Comparison of ENCODE assay signal across 31 cellular contexts in the genomic region with DNA sequence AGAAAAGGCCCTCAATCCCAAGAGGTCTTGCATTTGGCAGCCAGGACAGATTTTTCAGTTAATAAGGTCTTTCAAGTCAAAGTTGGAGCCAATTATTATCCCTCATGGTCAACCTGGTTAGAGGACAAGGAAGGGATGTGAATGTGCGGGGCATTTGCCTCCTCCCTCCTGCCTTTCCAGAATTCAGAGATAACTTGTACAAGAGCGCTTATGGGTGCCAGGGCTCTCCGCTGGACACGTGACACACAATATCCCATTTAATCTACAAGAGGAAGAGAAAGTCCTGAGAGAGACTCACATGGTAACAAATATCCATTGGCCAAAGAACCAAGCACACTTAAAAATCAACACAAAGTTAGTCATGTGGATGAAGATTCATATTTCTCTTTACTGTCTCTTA.
"Had no signal": no experiment of that assay in that cellular context is flagged by ENCODE, and none has a peak within 500 bp of the region (broad histone marks: within the 10 kb centered on the region; RNA-seq: fewer than 3 reads in every experiment).

No MANE protein-coding gene starts in this region.

- H3K4me1 ChIP-seq: adrenal gland, body of pancreas, foreskin keratinocyte, gastrocnemius medialis had no signal

- H3K27me3 Mint-ChIP-seq: activated naive CD8-positive, alpha-beta T cell treated with anti-CD3 and anti-CD28 coated beads for 36 hours; activated naive CD8-positive, alpha-beta T cell treated with anti-CD3 and anti-CD28 coated beads, Interleukin-2, amount 50 U/mL, for 24 hours had no signal

- DNase-seq: activated CD4-positive, alpha-beta memory T cell treated with anti-CD3 and anti-CD28 coated beads for 36 hours; activated CD4-positive, alpha-beta T cell treated with anti-CD3 and anti-CD28 coated beads for 36 hours; activated CD4-positive, alpha-beta T cell treated with anti-CD3 and anti-CD28 coated beads, Interleukin-2, amount 10 ng/mL, durations not matched to agents 24 days and 14 days; activated CD4-positive, CD25-positive, alpha-beta regulatory T cell; activated CD4-positive, CD25-positive, alpha-beta regulatory T cell treated with anti-CD3 and anti-CD28 coated beads, Interleukin-2, amount 50 U/mL, for 72 hours; activated CD8-positive, alpha-beta memory T cell treated with anti-CD3 and anti-CD28 coated beads, Interleukin-2, amount 50 U/mL, for 48 hours; activated CD8-positive, alpha-beta T cell treated with anti-CD3 and anti-CD28 coated beads, Interleukin-2, amount 10 ng/mL, durations not matched to agents 7 days and 5 days; activated effector memory CD4-positive, alpha-beta T cell treated with anti-CD3 and anti-CD28 coated beads, Interleukin-2, amount 50 U/mL, for 16 hours; activated naive CD4-positive, alpha-beta T cell treated with anti-CD3 and anti-CD28 coated beads for 36 hours; activated naive CD8-positive, alpha-beta T cell treated with anti-CD3 and anti-CD28 coated beads for 36 hours; activated naive CD8-positive, alpha-beta T cell treated with anti-CD3 and anti-CD28 coated beads, Interleukin-2, amount 50 U/mL, for 24 hours; activated T-cell treated with anti-CD3 and anti-CD28 coated beads for 4 hours; activated T-cell treated with anti-CD3 and anti-CD28 coated beads, Interleukin-2, amount 50 U/mL, for 4 hours; adrenal gland; amygdala; aorta; body of pancreas; dorsolateral prefrontal cortex; effector memory CD4-positive, alpha-beta T cell; erythroblast; foreskin keratinocyte; gastrocnemius medialis; glutamatergic neuron; heart right ventricle; T-helper 2 cell had no signal

- H3K4me3 ChIP-seq: adrenal gland, body of pancreas, coronary artery, dorsolateral prefrontal cortex, esophagus muscularis mucosa, gastrocnemius medialis, heart right ventricle had no signal

- H3K27ac Mint-ChIP-seq: activated CD4-positive, alpha-beta memory T cell treated with anti-CD3 and anti-CD28 coated beads for 36 hours; activated CD4-positive, alpha-beta T cell treated with anti-CD3 and anti-CD28 coated beads for 36 hours; activated CD4-positive, alpha-beta T cell treated with anti-CD3 and anti-CD28 coated beads, Interleukin-2, amount 10 ng/mL, durations not matched to agents 24 days and 14 days; activated CD8-positive, alpha-beta T cell treated with anti-CD3 and anti-CD28 coated beads, Interleukin-2, amount 10 ng/mL, durations not matched to agents 7 days and 5 days; activated naive CD4-positive, alpha-beta T cell treated with anti-CD3 and anti-CD28 coated beads for 36 hours; activated naive CD4-positive, alpha-beta T cell treated with anti-CD3 and anti-CD28 coated beads, Interleukin-2, amount 50 U/mL, for 24 hours; activated naive CD8-positive, alpha-beta T cell treated with anti-CD3 and anti-CD28 coated beads for 36 hours; activated naive CD8-positive, alpha-beta T cell treated with anti-CD3 and anti-CD28 coated beads, Interleukin-2, amount 50 U/mL, for 24 hours; activated T-helper 2 cell treated with anti-CD3 and anti-CD28 coated beads, Interferon-gamma antibody, Interleukin-2, Interleukin-4, amounts not matched to agents 10 μg/mL and 5 μg/mL and 100 μg/mL, durations not matched to agents 14 hours and 24 hours and 36 hours; dendritic cell treated with granulocyte-macrophage colony-stimulating factor and Interleukin-4, amounts not matched to agents 40 ng/mL and 50 ng/mL, for 4 days had no signal

- H3K4me1 Mint-ChIP-seq: activated CD4-positive, alpha-beta T cell treated with anti-CD3 and anti-CD28 coated beads for 36 hours; activated CD4-positive, alpha-beta T cell treated with anti-CD3 and anti-CD28 coated beads, Interleukin-2, amount 10 ng/mL, durations not matched to agents 24 days and 14 days; activated naive CD4-positive, alpha-beta T cell treated with anti-CD3 and anti-CD28 coated beads, Interleukin-2, amount 50 U/mL, for 24 hours; activated naive CD8-positive, alpha-beta T cell treated with anti-CD3 and anti-CD28 coated beads for 36 hours; activated naive CD8-positive, alpha-beta T cell treated with anti-CD3 and anti-CD28 coated beads, Interleukin-2, amount 50 U/mL, for 24 hours; central memory CD8-positive, alpha-beta T cell had no signal

- H3K9me3 Mint-ChIP-seq: activated CD4-positive, alpha-beta T cell treated with anti-CD3 and anti-CD28 coated beads, Interleukin-2, amount 10 ng/mL, durations not matched to agents 24 days and 14 days; activated T-helper 2 cell treated with anti-CD3 and anti-CD28 coated beads, Interferon-gamma antibody, Interleukin-2, Interleukin-4, amounts not matched to agents 10 μg/mL and 5 μg/mL and 100 μg/mL, durations not matched to agents 14 hours and 24 hours and 36 hours; central memory CD8-positive, alpha-beta T cell; dendritic cell treated with granulocyte-macrophage colony-stimulating factor and Interleukin-4, amounts not matched to agents 40 ng/mL and 50 ng/mL, for 4 days had no signal

- H3K36me3 Mint-ChIP-seq: activated CD4-positive, alpha-beta memory T cell treated with anti-CD3 and anti-CD28 coated beads for 36 hours; activated naive CD4-positive, alpha-beta T cell treated with anti-CD3 and anti-CD28 coated beads, Interleukin-2, amount 50 U/mL, for 24 hours; activated naive CD8-positive, alpha-beta T cell treated with anti-CD3 and anti-CD28 coated beads for 36 hours had no signal

- H3K27ac ChIP-seq: adrenal gland, body of pancreas, coronary artery, dorsolateral prefrontal cortex, esophagus muscularis mucosa, foreskin keratinocyte, gastrocnemius medialis had no signal

- H3K4me3 Mint-ChIP-seq: activated CD4-positive, alpha-beta memory T cell treated with anti-CD3 and anti-CD28 coated beads for 36 hours; activated CD4-positive, alpha-beta T cell treated with anti-CD3 and anti-CD28 coated beads for 36 hours; activated CD4-positive, alpha-beta T cell treated with anti-CD3 and anti-CD28 coated beads, Interleukin-2, amount 10 ng/mL, durations not matched to agents 24 days and 14 days; activated CD8-positive, alpha-beta T cell treated with anti-CD3 and anti-CD28 coated beads, Interleukin-2, amount 10 ng/mL, durations not matched to agents 7 days and 5 days; activated naive CD4-positive, alpha-beta T cell treated with anti-CD3 and anti-CD28 coated beads for 36 hours; activated naive CD4-positive, alpha-beta T cell treated with anti-CD3 and anti-CD28 coated beads, Interleukin-2, amount 50 U/mL, for 24 hours; activated naive CD8-positive, alpha-beta T cell treated with anti-CD3 and anti-CD28 coated beads for 36 hours; activated naive CD8-positive, alpha-beta T cell treated with anti-CD3 and anti-CD28 coated beads, Interleukin-2, amount 50 U/mL, for 24 hours; activated T-cell treated with anti-CD3 and anti-CD28 coated beads, Interleukin-2, amount 50 U/mL, for 4 hours; central memory CD8-positive, alpha-beta T cell; dendritic cell treated with granulocyte-macrophage colony-stimulating factor and Interleukin-4, amounts not matched to agents 40 ng/mL and 50 ng/mL, for 4 days had no signal

- H3K36me3 ChIP-seq: adrenal gland, esophagus muscularis mucosa, gastrocnemius medialis, heart right ventricle had no signal

- H3K9me3 ChIP-seq: adrenal gland, body of pancreas, gastrocnemius medialis, heart right ventricle had no signal

- ATAC-seq: activated CD4-positive, alpha-beta T cell treated with anti-CD3 and anti-CD28 coated beads for 36 hours; activated CD8-positive, alpha-beta T cell treated with anti-CD3 and anti-CD28 coated beads, Interleukin-2, amount 10 ng/mL, durations not matched to agents 7 days and 5 days; activated naive CD8-positive, alpha-beta T cell treated with anti-CD3 and anti-CD28 coated beads, Interleukin-2, amount 50 U/mL, for 24 hours; activated T-cell treated with anti-CD3 and anti-CD28 coated beads, Interleukin-2, amount 50 U/mL, for 4 hours; body of pancreas; foreskin keratinocyte; gastrocnemius medialis had no signal

- H3K27me3 ChIP-seq: adrenal gland had no signal
